24 cellular contexts compared by ENCODE assay signal in genomic region chr4:17169699-17170098, GRCh38.
"Had no signal": no experiment of that assay in that cellular context is flagged by ENCODE, and none has a peak within 500 bp of the region (broad histone marks: within the 10 kb centered on the region; RNA-seq: fewer than 3 reads in every experiment).

No MANE protein-coding gene starts in this region.

- H3K36me3 ChIP-seq: colonic mucosa, esophagus muscularis mucosa, gastroesophageal sphincter, heart left ventricle, left lung, neutrophil, right lobe of liver, stomach, tibial artery had no signal

- H3K79me2 ChIP-seq: hepatocyte, parathyroid adenoma had no signal

- H3K27me3 ChIP-seq: colonic mucosa, esophagus muscularis mucosa, foreskin keratinocyte, gastroesophageal sphincter, heart left ventricle, hepatocyte, left lung, neutrophil, right lobe of liver, stomach, testis, tibial artery had no signal

- DNase-seq: colonic mucosa; effector CD8-positive, alpha-beta T cell; endodermal cell; foreskin keratinocyte; heart left ventricle; left cardiac atrium; left lung; mesenchymal stem cell; naive thymus-derived CD8-positive, alpha-beta T cell; right lobe of liver; small intestine; stimulated activated CD4-positive, alpha-beta T cell treated with anti-CD3 and anti-CD28 coated beads, Interleukin-12 subunit alpha, Interleukin-12 subunit beta, amount 100 ng/mL, for 4 hours; stimulated activated CD4-positive, alpha-beta T cell treated with anti-CD3 and anti-CD28 coated beads, Interleukin-1b, Interleukin-23, amount 100 ng/mL, for 48 hours; stimulated activated CD4-positive, alpha-beta T cell treated with anti-CD3 and anti-CD28 coated beads, Interleukin-4, amount 100 ng/mL, for 24 hours; stimulated activated naive CD4-positive, alpha-beta T cell treated with Interleukin-2 at 50 U/mL for 16 hours; stomach; testis; tibial artery had no signal

- H2AFZ ChIP-seq: parathyroid adenoma had no signal

- H3K9me3 ChIP-seq: colonic mucosa, esophagus muscularis mucosa, gastroesophageal sphincter, heart left ventricle, left lung, neutrophil, right lobe of liver, stomach, testis, tibial artery had no signal

- H3K4me1 ChIP-seq: colonic mucosa, foreskin keratinocyte, left lung, parathyroid adenoma, right lobe of liver had no signal

- H3K27ac ChIP-seq: colonic mucosa, esophagus muscularis mucosa, foreskin keratinocyte, gastroesophageal sphincter, hepatocyte, left lung, neutrophil, parathyroid adenoma, right lobe of liver, stomach, tibial artery had no signal

- H3K4me3 ChIP-seq: colonic mucosa, esophagus muscularis mucosa, gastroesophageal sphincter, heart left ventricle, hepatocyte, left lung, right lobe of liver, stomach, testis, tibial artery had no signal

- H3K9ac ChIP-seq: parathyroid adenoma had no signal

- ATAC-seq: foreskin keratinocyte; gastroesophageal sphincter; heart left ventricle; left cardiac atrium; left lung; naive thymus-derived CD8-positive, alpha-beta T cell; right lobe of liver; stimulated activated effector memory CD8-positive, alpha-beta T cell treated with anti-CD3 and anti-CD28 coated beads, Interleukin-12 subunit alpha, Interleukin-12 subunit beta, amount 100 ng/mL, for 72 hours had no signal

- H3K4me2 ChIP-seq: hepatocyte had no signal
